Comparison of ENCODE assay signal across 1 cellular context in the genomic region with DNA sequence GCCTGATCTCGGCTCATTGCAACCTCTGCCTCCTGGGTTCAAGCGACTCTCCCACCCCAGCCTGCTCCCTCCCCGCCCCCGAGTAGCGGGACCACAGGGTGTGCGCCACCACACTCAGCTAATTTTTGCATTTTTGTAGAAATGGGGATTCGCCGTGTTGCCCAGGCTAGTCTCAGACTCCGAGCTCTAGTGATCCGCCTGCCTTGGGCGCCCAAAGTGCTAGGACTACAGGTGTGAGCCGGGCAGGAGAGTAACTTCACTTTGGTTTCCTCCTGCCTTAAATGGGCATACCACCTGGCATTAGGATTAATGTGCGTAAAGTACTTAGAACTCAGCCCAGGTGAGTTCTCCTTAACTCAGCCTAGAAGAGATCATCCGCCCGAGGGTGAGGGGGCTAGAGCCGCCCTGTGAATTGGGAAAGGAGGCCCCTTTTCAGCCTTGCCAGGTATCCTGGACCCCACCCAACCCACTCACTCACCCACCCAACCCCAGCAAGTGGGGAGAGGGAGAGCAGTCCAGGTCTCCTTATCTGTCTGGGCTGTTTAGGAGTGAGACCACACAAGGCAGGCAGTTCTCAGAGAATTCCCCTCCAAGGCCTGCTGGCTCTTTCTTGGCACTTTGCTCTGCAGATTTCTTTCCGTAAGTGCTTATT.
TF ChIP-seq lines count a peak whose summit lies in the region.

No MANE protein-coding gene starts in this region.

TF ChIP-seq in WTC11, 78 proteins besides CTCF, POLR2A, EP300 and RAD21 (continued from another document):
- TF ChIP-seq, protein P1, sequence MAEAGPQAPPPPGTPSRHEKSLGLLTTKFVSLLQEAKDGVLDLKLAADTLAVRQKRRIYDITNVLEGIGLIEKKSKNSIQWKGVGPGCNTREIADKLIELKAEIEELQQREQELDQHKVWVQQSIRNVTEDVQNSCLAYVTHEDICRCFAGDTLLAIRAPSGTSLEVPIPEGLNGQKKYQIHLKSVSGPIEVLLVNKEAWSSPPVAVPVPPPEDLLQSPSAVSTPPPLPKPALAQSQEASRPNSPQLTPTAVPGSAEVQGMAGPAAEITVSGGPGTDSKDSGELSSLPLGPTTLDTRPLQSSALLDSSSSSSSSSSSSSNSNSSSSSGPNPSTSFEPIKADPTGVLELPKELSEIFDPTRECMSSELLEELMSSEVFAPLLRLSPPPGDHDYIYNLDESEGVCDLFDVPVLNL (CRISPR knock-in tag; IDR thresholded peaks at IDR 0.05; ENCODE audit: borderline replicate concordance, low read depth) = no peak
- TF ChIP-seq, protein P2, sequence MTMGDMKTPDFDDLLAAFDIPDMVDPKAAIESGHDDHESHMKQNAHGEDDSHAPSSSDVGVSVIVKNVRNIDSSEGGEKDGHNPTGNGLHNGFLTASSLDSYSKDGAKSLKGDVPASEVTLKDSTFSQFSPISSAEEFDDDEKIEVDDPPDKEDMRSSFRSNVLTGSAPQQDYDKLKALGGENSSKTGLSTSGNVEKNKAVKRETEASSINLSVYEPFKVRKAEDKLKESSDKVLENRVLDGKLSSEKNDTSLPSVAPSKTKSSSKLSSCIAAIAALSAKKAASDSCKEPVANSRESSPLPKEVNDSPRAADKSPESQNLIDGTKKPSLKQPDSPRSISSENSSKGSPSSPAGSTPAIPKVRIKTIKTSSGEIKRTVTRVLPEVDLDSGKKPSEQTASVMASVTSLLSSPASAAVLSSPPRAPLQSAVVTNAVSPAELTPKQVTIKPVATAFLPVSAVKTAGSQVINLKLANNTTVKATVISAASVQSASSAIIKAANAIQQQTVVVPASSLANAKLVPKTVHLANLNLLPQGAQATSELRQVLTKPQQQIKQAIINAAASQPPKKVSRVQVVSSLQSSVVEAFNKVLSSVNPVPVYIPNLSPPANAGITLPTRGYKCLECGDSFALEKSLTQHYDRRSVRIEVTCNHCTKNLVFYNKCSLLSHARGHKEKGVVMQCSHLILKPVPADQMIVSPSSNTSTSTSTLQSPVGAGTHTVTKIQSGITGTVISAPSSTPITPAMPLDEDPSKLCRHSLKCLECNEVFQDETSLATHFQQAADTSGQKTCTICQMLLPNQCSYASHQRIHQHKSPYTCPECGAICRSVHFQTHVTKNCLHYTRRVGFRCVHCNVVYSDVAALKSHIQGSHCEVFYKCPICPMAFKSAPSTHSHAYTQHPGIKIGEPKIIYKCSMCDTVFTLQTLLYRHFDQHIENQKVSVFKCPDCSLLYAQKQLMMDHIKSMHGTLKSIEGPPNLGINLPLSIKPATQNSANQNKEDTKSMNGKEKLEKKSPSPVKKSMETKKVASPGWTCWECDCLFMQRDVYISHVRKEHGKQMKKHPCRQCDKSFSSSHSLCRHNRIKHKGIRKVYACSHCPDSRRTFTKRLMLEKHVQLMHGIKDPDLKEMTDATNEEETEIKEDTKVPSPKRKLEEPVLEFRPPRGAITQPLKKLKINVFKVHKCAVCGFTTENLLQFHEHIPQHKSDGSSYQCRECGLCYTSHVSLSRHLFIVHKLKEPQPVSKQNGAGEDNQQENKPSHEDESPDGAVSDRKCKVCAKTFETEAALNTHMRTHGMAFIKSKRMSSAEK (CRISPR knock-in tag; IDR thresholded peaks at IDR 0.05; ENCODE audit: borderline replicate concordance) = no peak
- no peak for TF ChIP-seq CBFB (CRISPR knock-in tag; IDR thresholded peaks at IDR 0.05; ENCODE audit: low read depth)
- TF ChIP-seq, protein P3, sequence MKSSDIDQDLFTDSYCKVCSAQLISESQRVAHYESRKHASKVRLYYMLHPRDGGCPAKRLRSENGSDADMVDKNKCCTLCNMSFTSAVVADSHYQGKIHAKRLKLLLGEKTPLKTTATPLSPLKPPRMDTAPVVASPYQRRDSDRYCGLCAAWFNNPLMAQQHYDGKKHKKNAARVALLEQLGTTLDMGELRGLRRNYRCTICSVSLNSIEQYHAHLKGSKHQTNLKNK (CRISPR knock-in tag; IDR thresholded peaks at IDR 0.05) = no peak
- TF ChIP-seq, protein P4, sequence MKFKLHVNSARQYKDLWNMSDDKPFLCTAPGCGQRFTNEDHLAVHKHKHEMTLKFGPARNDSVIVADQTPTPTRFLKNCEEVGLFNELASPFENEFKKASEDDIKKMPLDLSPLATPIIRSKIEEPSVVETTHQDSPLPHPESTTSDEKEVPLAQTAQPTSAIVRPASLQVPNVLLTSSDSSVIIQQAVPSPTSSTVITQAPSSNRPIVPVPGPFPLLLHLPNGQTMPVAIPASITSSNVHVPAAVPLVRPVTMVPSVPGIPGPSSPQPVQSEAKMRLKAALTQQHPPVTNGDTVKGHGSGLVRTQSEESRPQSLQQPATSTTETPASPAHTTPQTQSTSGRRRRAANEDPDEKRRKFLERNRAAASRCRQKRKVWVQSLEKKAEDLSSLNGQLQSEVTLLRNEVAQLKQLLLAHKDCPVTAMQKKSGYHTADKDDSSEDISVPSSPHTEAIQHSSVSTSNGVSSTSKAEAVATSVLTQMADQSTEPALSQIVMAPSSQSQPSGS (CRISPR knock-in tag; IDR thresholded peaks at IDR 0.05; ENCODE audit: borderline replicate concordance, low read depth) = no peak
- no peak for TF ChIP-seq FOXP1 (CRISPR knock-in tag; IDR thresholded peaks at IDR 0.05; ENCODE audit: borderline replicate concordance)
- TF ChIP-seq MYBL2 (CRISPR knock-in tag; IDR thresholded peaks at IDR 0.05) = no peak
